11 cellular contexts compared by ENCODE assay signal in genomic region chr5:64207978-64208377, GRCh38. TPM values are rescaled to one million over a fixed set of nuclear protein-coding genes. Genes with fewer than 3 reads are reported as not detected.
DNase-seq lines count a peak whose midpoint lies in the region; ATAC-seq and TF ChIP-seq lines count a peak whose summit lies in the region.
"Had no signal": no experiment of that assay in that cellular context is flagged by ENCODE, and none has a peak within 500 bp of the region (broad histone marks: within the 10 kb centered on the region; RNA-seq: fewer than 3 reads in every experiment).

No MANE protein-coding gene starts in this region.

- H3K4me3 Mint-ChIP-seq in progenitor cell of endocrine pancreas (ENCODE audit: low read depth): no peak overlapping the region

- H3K36me3 Mint-ChIP-seq in progenitor cell of endocrine pancreas (ENCODE audit: insufficient read depth): no peaks in the 10 kb centered on the region

- H3K9me3 Mint-ChIP-seq in progenitor cell of endocrine pancreas (ENCODE audit: low read depth): no peaks in the 10 kb centered on the region

- no peak overlapping the region for H3K27ac Mint-ChIP-seq in progenitor cell of endocrine pancreas

- H3K27me3 Mint-ChIP-seq in progenitor cell of endocrine pancreas: no peaks in the 10 kb centered on the region

- TF ChIP-seq CTCF in epithelial cell of proximal tubule (conservative IDR thresholded peaks at IDR 0.05; ENCODE audit: low read depth, low read length): peak; percentile 32
- TF ChIP-seq CTCF in progenitor cell of endocrine pancreas (IDR thresholded peaks at IDR 0.05; ENCODE audit: unreplicated experiment): peak; percentile 47

- ATAC-seq in HG02642 (IDR thresholded peaks at IDR 0.05; ENCODE audit: poor library complexity, unreplicated experiment): no peak

- peak; percentile 51 for DNase-seq in DMS53 (lab: John Stamatoyannopoulos, UW)
- no peak for DNase-seq in DMS53 treated with DMSO at 0.1 percent for 48 hours (lab: John Stamatoyannopoulos, UW; ENCODE audit: unreplicated experiment)
- DNase-seq in NCI-H82 treated with DMSO at 0.1 percent for 48 hours (lab: John Stamatoyannopoulos, UW; ENCODE audit: unreplicated experiment): peak; percentile 3
- DNase-seq in epithelial cell of proximal tubule (ENCODE audit: low read depth): no peak
- DNase-seq in progenitor cell of endocrine pancreas (ENCODE audit: low spot score, unreplicated experiment): no peak
- DNase-seq in mucosa of gallbladder (ENCODE audit: low spot score): no peak
- DNase-seq in NK-92 treated with Interleukin-12 subunit alpha and Interleukin-12 subunit beta, amount 100 ng/mL, for 24 hours (lab: John Stamatoyannopoulos, UW): no peak
- DNase-seq: 8988T; activated CD4-positive, alpha-beta T cell treated with anti-CD3 and anti-CD28 coated beads, Interleukin-2, amount 50 U/mL, for 48 hours; NCI-H510A treated with DMSO at 0.1 percent for 48 hours had no signal

- peaks cover 5% of the 10 kb centered on the region for H3K4me1 Mint-ChIP-seq in progenitor cell of endocrine pancreas (ENCODE audit: low read depth)

- no peak overlapping the region for H3K4me3 ChIP-seq in epithelial cell of proximal tubule (ENCODE audit: low read depth, low read length)

RNA-seq across cellular contexts. Expression of gene RNF180, which starts 42.3 kb away (rescaled TPM):
- total RNA-seq in epithelial cell of proximal tubule (4.5 and 4.6 TPM in 2 replicates), progenitor cell of endocrine pancreas (10.9 and 11.2 TPM in 2 replicates), mucosa of gallbladder (14.8 TPM)

Comparison
In these comparisons a context has a peak if more than half of its experiments do, and no peak if none do; other contexts are left out.
1. DNase-seq: peak in DMS53 (single experiment) and NCI-H82 treated with DMSO at 0.1 percent for 48 hours (single experiment); none in DMS53 treated with DMSO at 0.1 percent for 48 hours (single experiment), epithelial cell of proximal tubule (single experiment), progenitor cell of endocrine pancreas (single experiment), mucosa of gallbladder (single experiment) and NK-92 treated with Interleukin-12 subunit alpha and Interleukin-12 subunit beta, amount 100 ng/mL, for 24 hours (single experiment).